In the genomic region with DNA sequence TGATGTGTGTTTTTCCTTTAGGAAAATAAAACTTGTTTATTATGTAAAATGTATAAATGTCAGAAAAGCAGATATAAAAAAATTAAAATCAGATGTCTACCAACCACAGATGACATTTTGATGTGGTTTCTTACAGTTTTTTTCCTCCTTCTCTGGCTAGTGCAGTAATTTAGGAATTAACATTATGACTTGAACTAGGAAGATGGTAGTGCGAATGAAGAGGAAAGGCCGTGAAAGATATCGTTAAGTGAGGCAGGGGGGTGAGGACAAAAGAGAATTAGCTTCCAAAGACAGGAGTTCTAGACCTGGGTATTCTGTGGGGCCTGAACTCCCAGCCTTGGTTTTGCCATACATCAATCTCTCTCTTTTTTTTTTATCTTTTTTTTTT, we compare ENCODE assay signal across 21 cellular contexts.
DNase-seq lines count a peak whose midpoint lies in the region; ATAC-seq, FAIRE-seq and TF ChIP-seq lines count a peak whose summit lies in the region.
"Had no signal": no experiment of that assay in that cellular context is flagged by ENCODE, and none has a peak within 500 bp of the region (broad histone marks: within the 10 kb centered on the region; RNA-seq: fewer than 3 reads in every experiment).

No MANE protein-coding gene starts in this region.

- no peak for TF ChIP-seq RAD21 in A549 (conservative IDR thresholded peaks at IDR 0.05 in 1 of 2, IDR thresholded peaks at IDR 0.05 in 1 of 2)

- no peaks in the 10 kb centered on the region for H3K27me3 ChIP-seq in GM23338 (ENCODE audit: insufficient read depth)
- no peaks in the 10 kb centered on the region for H3K27me3 ChIP-seq in colonic mucosa
- H3K27me3 ChIP-seq: BE2C had no signal

- H3F3A ChIP-seq in GM23338 (replicated peaks; ENCODE audit: low read depth), result 0 out of 2 replicates have a peak, but pooled peaks cover 6% of the 10 kb centered on the region

- H3K9me3 ChIP-seq in A549 (no peaks in the 10 kb centered on the region), colonic mucosa (no peaks in the 10 kb centered on the region)
- H3K9me3 ChIP-seq: BE2C had no signal

- no peak overlapping the region for H3K27ac Mint-ChIP-seq in GM23338
- peak overlapping the region; percentile 1 for H3K27ac Mint-ChIP-seq in stimulated activated memory B cell treated with anti-CD40 and anti-IgM and Interleukin-4, amounts not matched to agents 10 μg/mL and 1 μg/mL and 100 μg/mL, for 72 hours
- H3K27ac Mint-ChIP-seq in effector memory CD8-positive, alpha-beta T cell, result no peak overlapping the region
- H3K27ac Mint-ChIP-seq: CD8-positive, alpha-beta T cell had no signal

- POLR2A ChIA-PET in A549 (lab: Yijun Ruan, JAX), result interaction anchor here (0.7 kb wide), 1 partner anchor 17 kb away, joined by 4 read pairs; no protein-coding TSS in a partner anchor

- DNase-seq in A549 (ENCODE audit: low read depth in 1 of 2, low spot score in 1 of 2) (no peak), GM23338 (ENCODE audit: low spot score) (no peak), colonic mucosa (no peak), HT-29 (ENCODE audit: low spot score) (no peak)
- no peak for DNase-seq in effector memory CD8-positive, alpha-beta T cell
- DNase-seq: BE2C; CD8-positive, alpha-beta T cell; COR-L47; DMS153; DMS79 treated with DMSO at 0.1 percent for 48 hours; EL; HCEC 1CT; IMR-90 had no signal

- FAIRE-seq in A549 (lab: Jason Lieb, UNC), result no peak
- FAIRE-seq: A204.1, D721Med, G401.6, GM12892, GM19239 had no signal

- TF ChIP-seq CTCF in A549 (IDR thresholded peaks at IDR 0.05), result no peak
- TF ChIP-seq CTCF in GM23338 (conservative IDR thresholded peaks at IDR 0.05; ENCODE audit: low read depth in 2 of 2), result no peak
- TF ChIP-seq CTCF in colonic mucosa (IDR thresholded peaks at IDR 0.05), result no peak

- H3K4me3 ChIP-seq in A549 (no peak overlapping the region), GM23338 (no peak overlapping the region), colonic mucosa (no peak overlapping the region)

- H3K36me3 Mint-ChIP-seq in GM23338 (ENCODE audit: low read depth), result peaks cover 45% of the 10 kb centered on the region
- no peaks in the 10 kb centered on the region for H3K36me3 Mint-ChIP-seq in stimulated activated memory B cell treated with anti-CD40 and anti-IgM and Interleukin-4, amounts not matched to agents 10 μg/mL and 1 μg/mL and 100 μg/mL, for 72 hours
- no peaks in the 10 kb centered on the region for H3K36me3 Mint-ChIP-seq in effector memory CD8-positive, alpha-beta T cell (ENCODE audit: insufficient read depth)
- H3K36me3 Mint-ChIP-seq: CD8-positive, alpha-beta T cell had no signal

- H3K4me1 ChIP-seq in A549 (peaks cover 19% of the 10 kb centered on the region), GM23338 (ENCODE audit: insufficient read depth) (peaks cover 5% of the 10 kb centered on the region; the same call in 1 of the 2 replicates), colonic mucosa (no peaks in the 10 kb centered on the region)
- H3K4me1 ChIP-seq: BE2C had no signal

- peak overlapping the region; percentile 45 for H3K4me2 ChIP-seq in A549
- H3K4me2 ChIP-seq in GM23338, result no peak overlapping the region

- H3K27ac ChIP-seq in A549, result peak overlapping the region; percentile 41 to 65; a peak in 3 of 6 replicates
- 0 out of 2 replicates have a peak overlapping the region, but pooled peaks have one; percentile 26 for H3K27ac ChIP-seq in GM23338 (ENCODE audit: low read depth)
- peak overlapping the region; percentile 69 for H3K27ac ChIP-seq in colonic mucosa
- H3K27ac ChIP-seq: C4-2B had no signal

- no peaks in the 10 kb centered on the region; the same call in 1 of the 2 replicates for H4K20me1 ChIP-seq in GM23338 (replicated peaks; ENCODE audit: insufficient read depth)

- no peaks in the 10 kb centered on the region for H3K9me2 ChIP-seq in GM23338 (ENCODE audit: insufficient read depth)

- ATAC-seq in A549 (no peak), GM23338 (no peak), HG02885 (IDR thresholded peaks at IDR 0.05; ENCODE audit: poor library complexity, unreplicated experiment) (no peak)
- no peak for ATAC-seq in stimulated activated memory B cell treated with anti-CD40 and anti-IgM and Interleukin-4, amounts not matched to agents 10 μg/mL and 1 μg/mL and 100 μg/mL, for 72 hours
- ATAC-seq in effector memory CD8-positive, alpha-beta T cell (replicated peaks), result no peak
- ATAC-seq: CD8-positive, alpha-beta T cell had no signal

- no peak overlapping the region for H3K9ac ChIP-seq in colonic mucosa (ENCODE audit: low read depth in 2 of 2, low read length in 2 of 2)

- no peak for TF ChIP-seq POLR2A in A549 (IDR thresholded peaks at IDR 0.05; ENCODE audit: low read length)

- H3K9me3 Mint-ChIP-seq in GM23338, result no peaks in the 10 kb centered on the region
- no peaks in the 10 kb centered on the region for H3K9me3 Mint-ChIP-seq in stimulated activated memory B cell treated with anti-CD40 and anti-IgM and Interleukin-4, amounts not matched to agents 10 μg/mL and 1 μg/mL and 100 μg/mL, for 72 hours
- H3K9me3 Mint-ChIP-seq in effector memory CD8-positive, alpha-beta T cell, result no peaks in the 10 kb centered on the region
- H3K9me3 Mint-ChIP-seq: CD8-positive, alpha-beta T cell had no signal

- H3K79me2 ChIP-seq in GM23338 (replicated peaks; ENCODE audit: insufficient read depth), result peaks cover 47% of the 10 kb centered on the region

- H3K36me3 ChIP-seq in GM23338 (ENCODE audit: insufficient read depth) (no peaks in the 10 kb centered on the region; the same call in 1 of the 2 replicates), colonic mucosa (no peaks in the 10 kb centered on the region)
- H3K36me3 ChIP-seq: BE2C had no signal

- CTCF ChIA-PET in A549 (lab: Yijun Ruan, JAX), result no interaction called here

- TF ChIP-seq EP300 in A549 (IDR thresholded peaks at IDR 0.05), result no peak

- H3K4me3 Mint-ChIP-seq in GM23338, result no peak overlapping the region
- no peak overlapping the region for H3K4me3 Mint-ChIP-seq in stimulated activated memory B cell treated with anti-CD40 and anti-IgM and Interleukin-4, amounts not matched to agents 10 μg/mL and 1 μg/mL and 100 μg/mL, for 72 hours
- H3K4me3 Mint-ChIP-seq in effector memory CD8-positive, alpha-beta T cell, result no peak overlapping the region
- H3K4me3 Mint-ChIP-seq: CD8-positive, alpha-beta T cell had no signal

- H3K4me1 Mint-ChIP-seq in GM23338, result no peaks in the 10 kb centered on the region; the same call in 2 of the 3 replicates
- H3K4me1 Mint-ChIP-seq in stimulated activated memory B cell treated with anti-CD40 and anti-IgM and Interleukin-4, amounts not matched to agents 10 μg/mL and 1 μg/mL and 100 μg/mL, for 72 hours, result peaks cover 31% of the 10 kb centered on the region
- H3K4me1 Mint-ChIP-seq in effector memory CD8-positive, alpha-beta T cell (ENCODE audit: low read depth in 2 of 2), result no peaks in the 10 kb centered on the region

- intact Hi-C loops in colonic mucosa (cut with DNase I), result no loop called here

- peaks cover 9% of the 10 kb centered on the region for H3K27me3 Mint-ChIP-seq in GM23338 (ENCODE audit: insufficient read depth, low read depth, poor library complexity)
- no peaks in the 10 kb centered on the region for H3K27me3 Mint-ChIP-seq in stimulated activated memory B cell treated with anti-CD40 and anti-IgM and Interleukin-4, amounts not matched to agents 10 μg/mL and 1 μg/mL and 100 μg/mL, for 72 hours
- H3K27me3 Mint-ChIP-seq in effector memory CD8-positive, alpha-beta T cell, result no peaks in the 10 kb centered on the region

- WGBS in A549 (ENCODE audit: missing lambda C conversion rate), result 82% methylated on average over 3 of the region's 3 CpGs

- no peak overlapping the region for H2AFZ ChIP-seq in GM23338

TF ChIP-seq in A549, 52 proteins besides CTCF, POLR2A, EP300 and RAD21:
- TF ChIP-seq, protein P1, sequence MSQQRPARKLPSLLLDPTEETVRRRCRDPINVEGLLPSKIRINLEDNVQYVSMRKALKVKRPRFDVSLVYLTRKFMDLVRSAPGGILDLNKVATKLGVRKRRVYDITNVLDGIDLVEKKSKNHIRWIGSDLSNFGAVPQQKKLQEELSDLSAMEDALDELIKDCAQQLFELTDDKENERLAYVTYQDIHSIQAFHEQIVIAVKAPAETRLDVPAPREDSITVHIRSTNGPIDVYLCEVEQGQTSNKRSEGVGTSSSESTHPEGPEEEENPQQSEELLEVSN (IDR thresholded peaks at IDR 0.05; ENCODE audit: borderline replicate concordance, low read depth), result no peak
- no peak for TF ChIP-seq RARB (CRISPR knock-in tag; IDR thresholded peaks at IDR 0.05)
- no peak for TF ChIP-seq HOXB5 (CRISPR knock-in tag; IDR thresholded peaks at IDR 0.05)

TF ChIP-seq in GM23338, 12 proteins besides CTCF, POLR2A, EP300 and RAD21:
- TF ChIP-seq CREB1 (CRISPR knock-in tag; IDR thresholded peaks at IDR 0.05; ENCODE audit: low read depth), result no peak
- TF ChIP-seq ZNF114 (CRISPR knock-in tag; IDR thresholded peaks at IDR 0.05), result no peak
- no peak for TF ChIP-seq EZH2phosphoT487 (IDR thresholded peaks at IDR 0.05; ENCODE audit: unreplicated experiment)
- TF ChIP-seq EZH2 (IDR thresholded peaks at IDR 0.05; ENCODE audit: low read depth, unreplicated experiment), result no peak
